Comparison of ENCODE assay signal across 8 cellular contexts in the genomic region with DNA sequence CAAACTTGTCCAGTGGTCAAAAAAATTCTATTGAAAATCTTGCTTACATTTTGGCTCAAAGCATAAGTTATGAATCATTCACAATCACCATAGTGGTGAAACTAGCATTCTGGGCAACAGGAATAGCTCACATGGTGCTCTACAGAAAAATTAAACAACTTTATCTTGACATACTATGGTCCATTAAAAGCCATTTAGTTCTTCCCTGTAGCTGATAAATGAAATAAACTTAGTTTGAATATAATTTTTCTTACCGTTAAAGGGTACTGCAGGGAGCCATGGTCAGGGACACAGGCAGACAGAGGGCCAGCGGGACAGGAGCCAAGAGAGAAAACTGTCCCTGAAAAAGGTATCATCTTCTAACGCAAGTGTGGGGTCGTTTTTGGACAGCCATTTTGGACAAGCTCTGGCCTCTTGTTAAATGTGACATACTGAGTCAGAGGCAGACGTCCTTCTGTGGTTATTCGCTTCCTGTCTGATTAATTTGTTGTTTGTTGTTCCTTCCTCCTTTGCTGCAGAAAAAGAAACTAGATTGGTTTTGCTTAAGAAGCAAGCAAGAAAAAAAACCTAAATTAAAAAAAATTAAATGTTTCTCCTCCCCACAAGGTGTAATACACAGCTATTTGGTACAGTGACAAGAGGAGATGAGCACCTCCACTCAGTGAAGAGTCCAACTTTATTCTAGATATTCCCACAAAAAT. TPM values are rescaled to one million over a fixed set of nuclear protein-coding genes. Genes with fewer than 3 reads are reported as not detected.
DNase-seq lines count a peak whose midpoint lies in the region; ATAC-seq and TF ChIP-seq lines count a peak whose summit lies in the region.

A gene with protein sequence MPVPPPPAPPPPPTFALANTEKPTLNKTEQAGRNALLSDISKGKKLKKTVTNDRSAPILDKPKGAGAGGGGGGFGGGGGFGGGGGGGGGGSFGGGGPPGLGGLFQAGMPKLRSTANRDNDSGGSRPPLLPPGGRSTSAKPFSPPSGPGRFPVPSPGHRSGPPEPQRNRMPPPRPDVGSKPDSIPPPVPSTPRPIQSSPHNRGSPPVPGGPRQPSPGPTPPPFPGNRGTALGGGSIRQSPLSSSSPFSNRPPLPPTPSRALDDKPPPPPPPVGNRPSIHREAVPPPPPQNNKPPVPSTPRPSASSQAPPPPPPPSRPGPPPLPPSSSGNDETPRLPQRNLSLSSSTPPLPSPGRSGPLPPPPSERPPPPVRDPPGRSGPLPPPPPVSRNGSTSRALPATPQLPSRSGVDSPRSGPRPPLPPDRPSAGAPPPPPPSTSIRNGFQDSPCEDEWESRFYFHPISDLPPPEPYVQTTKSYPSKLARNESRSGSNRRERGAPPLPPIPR (minus strand): TSS at position 458 of the 701 bp plus-strand sequence. CDS start 12,231 bp downstream, outside the sequence.

- H4K20me1 ChIP-seq in Karpas-422 (ENCODE audit: insufficient read depth, low read depth, low read length), result no peaks in the 10 kb centered on the region

- peaks cover 99% of the 10 kb centered on the region for H3K4me1 ChIP-seq in Karpas-422 (ENCODE audit: low read length)

- DNase-seq in Karpas-422 (peak; percentile 77), foreskin fibroblast (peak; percentile 50 to 63), putamen (ENCODE audit: low spot score) (no peak), NCI-H1105 (lab: John Stamatoyannopoulos, UW) (no peak)
- DNase-seq in activated T-cell treated with anti-CD3 and anti-CD28 coated beads, Interleukin-2, amount 50 U/mL, for 1 hour, result peak; percentile 62

- no peak within 1 kb of the TSS for H2AFZ ChIP-seq in Karpas-422 (ENCODE audit: low read length)

- peak within 1 kb of the TSS; percentile 96 for H3K4me3 ChIP-seq in GM08714 (ENCODE audit: low read length)
- H3K4me3 ChIP-seq in Karpas-422 (ENCODE audit: low read length), result peak within 1 kb of the TSS; percentile 53
- no peak within 1 kb of the TSS for H3K4me3 ChIP-seq in foreskin fibroblast (ENCODE audit: low read depth in 1 of 2, low read length in 2 of 2)
- H3K4me3 ChIP-seq in skin epidermis, result peak within 1 kb of the TSS; percentile 24 to 39 (median 30)

- peak within 1 kb of the TSS; percentile 76 for H3K4me2 ChIP-seq in Karpas-422 (ENCODE audit: low read depth, low read length, poor library complexity, severe bottlenecking)

- H3K27ac ChIP-seq in Karpas-422 (ENCODE audit: low read length), result peak within 1 kb of the TSS; percentile 99
- H3K27ac ChIP-seq in skin epidermis, result peak within 1 kb of the TSS; percentile 10 to 96 (median 84)

- H3K9me2 ChIP-seq in Karpas-422 (replicated peaks; ENCODE audit: insufficient read depth, low read length), result no peaks in the 10 kb centered on the region

- H3K27me3 ChIP-seq in Karpas-422 (ENCODE audit: low read length), result no peaks in the 10 kb centered on the region

- ATAC-seq in GM21529 (IDR thresholded peaks at IDR 0.05; ENCODE audit: unreplicated experiment), result peak; percentile 46

- H3K9me3 ChIP-seq in Karpas-422 (ENCODE audit: low read length), result no peaks in the 10 kb centered on the region

- H3K9ac ChIP-seq in Karpas-422 (ENCODE audit: low read length), result peak within 1 kb of the TSS; percentile 69

- H3K36me3 ChIP-seq in Karpas-422 (ENCODE audit: insufficient read depth, low read length), result peaks cover 8% of the 10 kb centered on the region

- H3K79me2 ChIP-seq in Karpas-422 (ENCODE audit: low read length), result peaks cover 61% of the 10 kb centered on the region

- TF ChIP-seq CTCF in foreskin fibroblast (IDR thresholded peaks at IDR 0.05; ENCODE audit: low read depth, low read length), result no peak

RNA-seq across cellular contexts. Expression of the gene that starts here (rescaled TPM):
- 46.8 and 62.6 TPM in 2 replicates for total RNA-seq in Karpas-422 (2014; rRNA removed; shearing (Covaris generic); ENCODE audit: low replicate concordance)

Comparison
In these comparisons a context has a peak if more than half of its experiments do, and no peak if none do; other contexts are left out.
1. H3K4me3 ChIP-seq: peak in GM08714 (single experiment), Karpas-422 (single experiment) and skin epidermis (7 of 7); none in foreskin fibroblast (0 of 2).
2. DNase-seq: peak in Karpas-422 (single experiment), activated T-cell treated with anti-CD3 and anti-CD28 coated beads, Interleukin-2, amount 50 U/mL, for 1 hour (single experiment) and foreskin fibroblast (2 of 2); none in putamen (single experiment) and NCI-H1105 (single experiment).